ENCODE assay signal across 8 cellular contexts in the genomic region with DNA sequence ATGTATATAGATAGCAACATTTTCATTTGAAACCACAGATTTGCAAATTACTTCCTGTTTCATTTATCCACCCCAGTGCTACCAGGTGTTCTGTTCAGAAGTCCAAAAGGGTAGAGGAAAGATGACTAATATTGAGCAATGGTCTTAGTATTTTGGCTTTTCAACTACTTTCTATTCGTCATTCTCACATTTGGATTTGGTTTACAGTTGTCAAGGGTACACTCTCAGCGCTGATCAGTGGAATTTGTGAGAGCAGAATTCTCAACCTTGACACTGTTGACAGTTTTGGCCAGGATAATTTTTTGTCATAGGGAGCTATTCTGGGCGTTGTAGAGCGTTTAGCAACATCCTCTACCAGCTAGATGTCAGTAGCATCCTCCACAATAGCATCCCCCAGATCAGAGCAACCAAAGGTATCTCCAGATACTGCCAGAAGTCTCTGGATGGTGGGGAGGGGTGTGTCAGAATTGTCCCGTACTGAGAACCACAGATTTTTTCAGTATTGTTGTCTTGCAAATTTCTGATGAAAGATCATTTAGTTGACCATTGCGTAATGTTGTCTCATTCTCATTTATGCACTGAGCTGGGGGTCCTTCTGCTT. TPM values are rescaled to one million over a fixed set of nuclear protein-coding genes. Genes with fewer than 3 reads are reported as not detected.
DNase-seq lines count a peak whose midpoint lies in the region; ATAC-seq and TF ChIP-seq lines count a peak whose summit lies in the region.

No MANE protein-coding gene starts in this region.

- H3K4me1 ChIP-seq in ascending aorta: peaks cover 0 to 13% of the 10 kb centered on the region in 2 donors

- TF ChIP-seq POLR2A in erythroblast (IDR thresholded peaks at IDR 0.05; ENCODE audit: low read length): no peak

- H3K4me3 ChIP-seq in SK-N-MC (peak overlapping the region; percentile 12; the same call in 1 of the 2 replicates), ascending aorta (no peak overlapping the region)

- DNase-seq in activated naive CD4-positive, alpha-beta T cell treated with anti-CD3 and anti-CD28 coated beads, Interleukin-2, amount 10 ng/mL, durations not matched to agents 7 days and 5 days: no peak
- DNase-seq in activated naive CD4-positive, alpha-beta T cell treated with Interleukin-2 at 50 U/mL for 16 hours: no peak
- no peak for DNase-seq in SK-N-MC (ENCODE audit: low read depth, low spot score)
- peak; percentile 80 for DNase-seq in naive B cell
- no peak for DNase-seq in erythroblast (lab: John Stamatoyannopoulos, UW)
- DNase-seq in HEK293T (ENCODE audit: extremely low spot score): no peak
- DNase-seq in ascending aorta (ENCODE audit: low spot score in 2 of 2): no peak

- H3K9me3 Mint-ChIP-seq in activated naive CD4-positive, alpha-beta T cell treated with anti-CD3 and anti-CD28 coated beads, Interleukin-2, amount 10 ng/mL, durations not matched to agents 7 days and 5 days: no peaks in the 10 kb centered on the region
- no peaks in the 10 kb centered on the region for H3K9me3 Mint-ChIP-seq in naive B cell

- H3K27ac ChIP-seq in SK-N-MC (peak overlapping the region; percentile 2; the same call in 1 of the 2 replicates), ascending aorta (no peak overlapping the region)

- POLR2A ChIA-PET in HEK293T (lab: Yijun Ruan, JAX): interaction anchor here (1.4 kb wide), 1 partner anchor 33 kb away, joined by 13 read pairs; a partner anchor contains a TSS

- peak overlapping the region; percentile 78 for H3K27ac Mint-ChIP-seq in activated naive CD4-positive, alpha-beta T cell treated with anti-CD3 and anti-CD28 coated beads, Interleukin-2, amount 10 ng/mL, durations not matched to agents 7 days and 5 days
- H3K27ac Mint-ChIP-seq in naive B cell: peak overlapping the region; percentile 58 to 97 (median 96)

- H3K36me3 ChIP-seq in SK-N-MC (ENCODE audit: insufficient read depth, low read length): peaks cover 4% of the 10 kb centered on the region
- H3K36me3 ChIP-seq in ascending aorta: peaks cover 0 to 6% of the 10 kb centered on the region in 2 donors

- ATAC-seq in HG03045 (IDR thresholded peaks at IDR 0.05; ENCODE audit: unreplicated experiment): peak; percentile 72
- peak; percentile 55 to 59 for ATAC-seq in naive B cell (ENCODE audit: low read depth in 2 of 2)

- no peak overlapping the region for H3K4me3 Mint-ChIP-seq in activated naive CD4-positive, alpha-beta T cell treated with anti-CD3 and anti-CD28 coated beads, Interleukin-2, amount 10 ng/mL, durations not matched to agents 7 days and 5 days
- peak overlapping the region; percentile 82 to 97 (median 92) for H3K4me3 Mint-ChIP-seq in naive B cell

- CTCF ChIA-PET in activated naive CD4-positive, alpha-beta T cell treated with anti-CD3 and anti-CD28 coated beads, Interleukin-2, amount 10 ng/mL, durations not matched to agents 7 days and 5 days (lab: Charles Lee): interaction anchor here (0.6 to 2.7 kb wide), 5 partner anchors 18 to 34 kb away, joined by 3 to 16 read pairs (median 3); a partner anchor contains a TSS
- CTCF ChIA-PET in HEK293T (lab: Yijun Ruan, JAX): no interaction called here

- H3K9ac ChIP-seq in SK-N-MC (ENCODE audit: insufficient read length): no peak overlapping the region

- H3K9me3 ChIP-seq in SK-N-MC (ENCODE audit: low read depth, low read length): no peaks in the 10 kb centered on the region
- no peaks in the 10 kb centered on the region for H3K9me3 ChIP-seq in ascending aorta

- H3K4me1 Mint-ChIP-seq in activated naive CD4-positive, alpha-beta T cell treated with anti-CD3 and anti-CD28 coated beads, Interleukin-2, amount 10 ng/mL, durations not matched to agents 7 days and 5 days: peaks cover 51% of the 10 kb centered on the region
- H3K4me1 Mint-ChIP-seq in naive B cell: peaks cover 44 to 75% (median 65%) of the 10 kb centered on the region in 3 donors

- peaks cover 45% of the 10 kb centered on the region for H3K36me3 Mint-ChIP-seq in activated naive CD4-positive, alpha-beta T cell treated with anti-CD3 and anti-CD28 coated beads, Interleukin-2, amount 10 ng/mL, durations not matched to agents 7 days and 5 days
- peaks cover 0 to 7% of the 10 kb centered on the region in 2 donors for H3K36me3 Mint-ChIP-seq in naive B cell

- H3K27me3 ChIP-seq in ascending aorta: no peaks in the 10 kb centered on the region

- intact Hi-C loops in ascending aorta (cut with DNase I): no loop called here

- TF ChIP-seq CTCF in ascending aorta (IDR thresholded peaks at IDR 0.05): no peak

- H3K27me3 Mint-ChIP-seq in activated naive CD4-positive, alpha-beta T cell treated with anti-CD3 and anti-CD28 coated beads, Interleukin-2, amount 10 ng/mL, durations not matched to agents 7 days and 5 days: no peaks in the 10 kb centered on the region
- H3K27me3 Mint-ChIP-seq in naive B cell: no peaks in the 10 kb centered on the region

TF ChIP-seq in HEK293T, 16 proteins besides CTCF, POLR2A, EP300 and RAD21:
- TF ChIP-seq SUZ12 (IDR thresholded peaks at IDR 0.05): no peak
- no peak for TF ChIP-seq ARNT (IDR thresholded peaks at IDR 0.05)
- TF ChIP-seq LEF1 (IDR thresholded peaks at IDR 0.05; ENCODE audit: borderline replicate concordance): no peak
- no peak for TF ChIP-seq FOXA1 (IDR thresholded peaks at IDR 0.05)
- TF ChIP-seq CTBP1 (IDR thresholded peaks at IDR 0.05; ENCODE audit: borderline replicate concordance): no peak
- TF ChIP-seq L3MBTL2 (conservative IDR thresholded peaks at IDR 0.05): no peak
- no peak for TF ChIP-seq ELF4 (IDR thresholded peaks at IDR 0.05)
- no peak for TF ChIP-seq HDGF (IDR thresholded peaks at IDR 0.05; ENCODE audit: borderline replicate concordance)
- no peak for TF ChIP-seq TARDBP (IDR thresholded peaks at IDR 0.05)
- TF ChIP-seq FOXM1 (IDR thresholded peaks at IDR 0.05; ENCODE audit: borderline replicate concordance): no peak
- no peak for TF ChIP-seq SP1 (IDR thresholded peaks at IDR 0.05)
- TF ChIP-seq, protein P1, sequence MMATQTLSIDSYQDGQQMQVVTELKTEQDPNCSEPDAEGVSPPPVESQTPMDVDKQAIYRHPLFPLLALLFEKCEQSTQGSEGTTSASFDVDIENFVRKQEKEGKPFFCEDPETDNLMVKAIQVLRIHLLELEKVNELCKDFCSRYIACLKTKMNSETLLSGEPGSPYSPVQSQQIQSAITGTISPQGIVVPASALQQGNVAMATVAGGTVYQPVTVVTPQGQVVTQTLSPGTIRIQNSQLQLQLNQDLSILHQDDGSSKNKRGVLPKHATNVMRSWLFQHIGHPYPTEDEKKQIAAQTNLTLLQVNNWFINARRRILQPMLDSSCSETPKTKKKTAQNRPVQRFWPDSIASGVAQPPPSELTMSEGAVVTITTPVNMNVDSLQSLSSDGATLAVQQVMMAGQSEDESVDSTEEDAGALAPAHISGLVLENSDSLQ (IDR thresholded peaks at IDR 0.05): no peak

RNA-seq across cellular contexts. Expression of gene HMCES, which starts 4.2 kb away (rescaled TPM):
- polyA plus RNA-seq in naive B cell (ENCODE audit: low read depth in 6 of 6): 100 to 1,000 TPM; 128 to 265 (median 146) TPM
- total RNA-seq in ascending aorta: 11.2 TPM

RNA-seq across cellular contexts. Expression of gene COPG1, which starts 33.4 kb away (rescaled TPM):
- polyA plus RNA-seq in naive B cell (ENCODE audit: low read depth in 6 of 6): 10 to 100 TPM; 48.6 to 95.6 (median 60.9) TPM
- 224 TPM for total RNA-seq in ascending aorta
